1 cellular context compared by ENCODE assay signal in genomic region chr15:97566957-97567356, GRCh38.
TF ChIP-seq lines count a peak whose summit lies in the region.

No MANE protein-coding gene starts in this region.

TF ChIP-seq in liver, 16 proteins besides CTCF, POLR2A, EP300 and RAD21 (continued from another document):
- no peak for TF ChIP-seq MAX (IDR thresholded peaks at IDR 0.05)
TF ChIP-seq in liver: peak in this region for 1.
